10 cellular contexts compared by ENCODE assay signal in genomic region chr1:179910934-179911333, GRCh38.
"Had no signal": no experiment of that assay in that cellular context is flagged by ENCODE, and none has a peak within 500 bp of the region (broad histone marks: within the 10 kb centered on the region; RNA-seq: fewer than 3 reads in every experiment).

No MANE protein-coding gene starts in this region.

- H3K27ac ChIP-seq: epithelial cell of prostate, hepatocyte, transverse colon had no signal

- H3K4me3 ChIP-seq: hepatocyte, transverse colon had no signal

- DNase-seq: activated CD4-positive, alpha-beta T cell treated with anti-CD3 and anti-CD28 coated beads for 48 hours; activated naive CD4-positive, alpha-beta T cell treated with Interleukin-2 at 50 U/mL for 16 hours; central memory CD4-positive, alpha-beta T cell; effector memory CD4-positive, alpha-beta T cell; kidney glomerular epithelial cell; right cardiac atrium; stimulated activated CD4-positive, alpha-beta T cell treated with anti-CD3 and anti-CD28 coated beads, Interleukin-1b, Interleukin-23, amount 100 ng/mL, for 48 hours; transverse colon had no signal

- H3K4me1 ChIP-seq: transverse colon had no signal

- H3K9me3 ChIP-seq: transverse colon had no signal

- H3K27me3 ChIP-seq: hepatocyte, transverse colon had no signal
